ENCODE assay signal across 20 cellular contexts in genomic region chr19:6242677-6243076, GRCh38. TPM values are rescaled to one million over a fixed set of nuclear protein-coding genes. Genes with fewer than 3 reads are reported as not detected.
DNase-seq lines count a peak whose midpoint lies in the region; TF ChIP-seq lines count a peak whose summit lies in the region.
"Had no signal": no experiment of that assay in that cellular context is flagged by ENCODE, and none has a peak within 500 bp of the region (broad histone marks: within the 10 kb centered on the region; RNA-seq: fewer than 3 reads in every experiment).

No MANE protein-coding gene starts in this region.

- no peak for TF ChIP-seq EP300 in tibial nerve (IDR thresholded peaks at IDR 0.05)

- DNase-seq in left ventricle myocardium inferior (no peak), right atrium auricular region (ENCODE audit: low spot score) (no peak), mesothelial cell of epicardium (ENCODE audit: low spot score in 2 of 2, unreplicated experiment in 2 of 2) (no peak), tibial nerve (ENCODE audit: low spot score in 2 of 2) (no peak), ACHN (no peak)
- DNase-seq in stimulated activated CD4-positive, alpha-beta T cell treated with anti-CD3 and anti-CD28 coated beads, Interleukin-2, amount 100 ng/mL, for 24 hours, result no peak
- no peak for DNase-seq in stimulated activated CD4-positive, alpha-beta T cell treated with anti-CD3 and anti-CD28 coated beads, Interleukin-12 subunit alpha, Interleukin-12 subunit beta, amount 100 ng/mL, for 4 hours
- DNase-seq: activated CD4-positive, alpha-beta T cell treated with anti-CD3 and anti-CD28 coated beads for 36 hours; activated T-cell treated with anti-CD3 and anti-CD28 coated beads for 4 hours; foreskin melanocyte; GF-D8; HCEC 1CT; left ventricle myocardium superior; NCI-H1694; NCI-H510A; OCI-M1; psoas muscle; stimulated activated CD4-positive, alpha-beta T cell treated with anti-CD3 and anti-CD28 coated beads, Interleukin-15, amount 100 ng/mL, for 24 hours had no signal

- H3K27ac ChIP-seq in left ventricle myocardium inferior (replicated peaks), result peak overlapping the region; percentile 17
- peak overlapping the region in 1 of 2 donors; percentile 8 for H3K27ac ChIP-seq in right atrium auricular region
- H3K27ac ChIP-seq in angular gyrus (ENCODE audit: low read depth, low read length), result peak overlapping the region; percentile 87
- H3K27ac ChIP-seq in tibial nerve, result peak overlapping the region; percentile 44 to 96 (median 78)
- H3K27ac ChIP-seq: psoas muscle, SJSA1 had no signal

- no peaks in the 10 kb centered on the region for H3K9me3 ChIP-seq in left ventricle myocardium inferior (replicated peaks)
- H3K9me3 ChIP-seq in right atrium auricular region, result no peaks in the 10 kb centered on the region
- no peaks in the 10 kb centered on the region for H3K9me3 ChIP-seq in tibial nerve
- H3K9me3 ChIP-seq: psoas muscle, SJSA1 had no signal

- H3K4me1 Mint-ChIP-seq in mesothelial cell of epicardium, result peaks cover 35% of the 10 kb centered on the region

- intact Hi-C loops in left ventricle myocardium inferior (cut with micrococcal nuclease), result no loop called here

- no peaks in the 10 kb centered on the region for H3K27me3 Mint-ChIP-seq in mesothelial cell of epicardium (ENCODE audit: low read depth)
- H3K27me3 Mint-ChIP-seq: activated CD4-positive, alpha-beta T cell treated with anti-CD3 and anti-CD28 coated beads for 36 hours had no signal

- 24 to 57% methylated on average over 8 to 10 of the region's 10 CpGs for WGBS in tibial nerve, 2 donors

- H3K27me3 ChIP-seq in left ventricle myocardium inferior (ENCODE audit: low read depth) (no peaks in the 10 kb centered on the region), right atrium auricular region (no peaks in the 10 kb centered on the region), tibial nerve (no peaks in the 10 kb centered on the region)
- H3K27me3 ChIP-seq: SJSA1 had no signal

- peak overlapping the region; percentile 30 for H3K27ac Mint-ChIP-seq in mesothelial cell of epicardium

- H3K4me3 ChIP-seq in left ventricle myocardium inferior, result no peak overlapping the region
- no peak overlapping the region for H3K4me3 ChIP-seq in right atrium auricular region
- H3K4me3 ChIP-seq in tibial nerve, result no peak overlapping the region
- H3K4me3 ChIP-seq: psoas muscle, SJSA1 had no signal

- TF ChIP-seq CTCF in left ventricle myocardium inferior (IDR thresholded peaks at IDR 0.05; ENCODE audit: borderline replicate concordance) (no peak), right atrium auricular region (IDR thresholded peaks at IDR 0.05) (no peak), mesothelial cell of epicardium (IDR thresholded peaks at IDR 0.05; ENCODE audit: unreplicated experiment) (no peak), tibial nerve (IDR thresholded peaks at IDR 0.05) (no peak)

- in situ Hi-C loops in ACHN (cut with HindIII; ENCODE audit: low pct_ligation_motif_present, low pct_unique_long_range_greater_than_20kb, low sequenced_read_pairs), result no loop called here

- no peak overlapping the region for H3K4me3 Mint-ChIP-seq in mesothelial cell of epicardium
- H3K4me3 Mint-ChIP-seq: activated CD4-positive, alpha-beta T cell treated with anti-CD3 and anti-CD28 coated beads for 36 hours had no signal

- H3K36me3 ChIP-seq in left ventricle myocardium inferior (peaks cover 5% of the 10 kb centered on the region), right atrium auricular region (no peaks in the 10 kb centered on the region), tibial nerve (no peaks in the 10 kb centered on the region)

- TF ChIP-seq POLR2A in tibial nerve (IDR thresholded peaks at IDR 0.05), result no peak

- H3K9me3 Mint-ChIP-seq in mesothelial cell of epicardium, result peaks cover 16% of the 10 kb centered on the region

- peaks cover 25% of the 10 kb centered on the region for H3K36me3 Mint-ChIP-seq in mesothelial cell of epicardium

- H3K4me1 ChIP-seq in left ventricle myocardium inferior (peaks cover 75% of the 10 kb centered on the region), right atrium auricular region (peaks cover 0 to 61% of the 10 kb centered on the region in 2 donors), tibial nerve (peaks cover 0 to 73% (median 60%) of the 10 kb centered on the region in 4 donors)

RNA-seq across cellular contexts. Expression of gene MLLT1, which starts 37.1 kb away (rescaled TPM):
- total RNA-seq in left ventricle myocardium inferior (36.0 TPM), right atrium auricular region (10 to 100 TPM; 21.2 to 36.9 TPM), mesothelial cell of epicardium (90.5 to 99.8 TPM (median 93.1 TPM) in 3 replicates), tibial nerve (10 to 100 TPM; 15.1 to 42.0 (median 19.9) TPM)
